ENCODE assay signal across 18 cellular contexts in genomic region chr20:10686356-10687169, GRCh38. TPM values are rescaled to one million over a fixed set of nuclear protein-coding genes. Genes with fewer than 3 reads are reported as not detected.
DNase-seq lines count a peak whose midpoint lies in the region; ATAC-seq, FAIRE-seq and TF ChIP-seq lines count a peak whose summit lies in the region.
"Had no signal": no experiment of that assay in that cellular context is flagged by ENCODE, and none has a peak within 500 bp of the region (broad histone marks: within the 10 kb centered on the region; RNA-seq: fewer than 3 reads in every experiment).

No MANE protein-coding gene starts in this region.

- H3K36me3 Mint-ChIP-seq in GM23338 (ENCODE audit: low read depth) (no peaks in the 10 kb centered on the region), WTC11 (no peaks in the 10 kb centered on the region), progenitor cell of endocrine pancreas (ENCODE audit: insufficient read depth) (no peaks in the 10 kb centered on the region)
- H3K36me3 Mint-ChIP-seq: CD14-positive monocyte had no signal

- no peaks in the 10 kb centered on the region for H3K79me2 ChIP-seq in GM23338 (replicated peaks; ENCODE audit: insufficient read depth)

- no peak overlapping the region for H3K4me2 ChIP-seq in GM23338
- H3K4me2 ChIP-seq: KMS-11 had no signal

- CTCF ChIA-PET in WTC11 (lab: Charles Lee) = interaction anchor here (1.0 to 3.1 kb wide), 4 partner anchors 10 to 271 kb away, joined by 3 to 22 read pairs (median 7); partner anchors contain the start of gene JAG1
- CTCF ChIA-PET in HEK293T (lab: Yijun Ruan, JAX) = interaction anchor here (0.8 kb wide), 1 partner anchor 10 kb away, joined by 3 read pairs; no protein-coding TSS in a partner anchor

- H4K20me1 ChIP-seq in GM23338 (replicated peaks; ENCODE audit: insufficient read depth) = no peaks in the 10 kb centered on the region

- DNase-seq in GM23338 (ENCODE audit: low spot score) = no peak
- no peak for DNase-seq in WTC11 (ENCODE audit: low spot score)
- DNase-seq in kidney = peak; percentile 72
- DNase-seq in progenitor cell of endocrine pancreas (ENCODE audit: low spot score, unreplicated experiment) = no peak
- no peak for DNase-seq in HEK293T (ENCODE audit: extremely low spot score)
- DNase-seq in adrenal gland = no peak
- no peak for DNase-seq in NCI-H1105 treated with DMSO at 0.1 percent for 48 hours (lab: John Stamatoyannopoulos, UW)
- DNase-seq: GOT3; HFFc6; MV-4-11; NCI-H69; NK-92 treated with Interleukin-12 subunit alpha and Interleukin-12 subunit beta, amount 100 ng/mL, for 24 hours had no signal

- no peak for FAIRE-seq in kidney (lab: Jason Lieb, UNC)
- FAIRE-seq: G401.6, RCC 7860 had no signal

- POLR2A ChIA-PET in WTC11 (lab: Charles Lee) = no interaction called here
- POLR2A ChIA-PET in HEK293T (lab: Yijun Ruan, JAX) = no interaction called here

- peak overlapping the region; percentile 97 for H2AFZ ChIP-seq in GM23338

- peaks cover 13% of the 10 kb centered on the region for H3K9me2 ChIP-seq in GM23338 (ENCODE audit: insufficient read depth)

- no peak overlapping the region for H3K9ac ChIP-seq in kidney (ENCODE audit: low read length in 2 of 2)
- H3K9ac ChIP-seq: KMS-11 had no signal

- no peak for TF ChIP-seq CTCF in GM23338 (conservative IDR thresholded peaks at IDR 0.05; ENCODE audit: low read depth in 2 of 2)
- TF ChIP-seq CTCF in WTC11 (IDR thresholded peaks at IDR 0.05) = no peak
- no peak for TF ChIP-seq CTCF in kidney (IDR thresholded peaks at IDR 0.05; ENCODE audit: borderline replicate concordance, extremely low read depth, insufficient read depth)
- TF ChIP-seq CTCF in progenitor cell of endocrine pancreas (IDR thresholded peaks at IDR 0.05; ENCODE audit: unreplicated experiment) = no peak
- TF ChIP-seq CTCF in adrenal gland (IDR thresholded peaks at IDR 0.05) = no peak

- peaks cover 8% of the 10 kb centered on the region; the same call in 1 of the 2 replicates for H3K4me1 ChIP-seq in GM23338 (ENCODE audit: insufficient read depth)
- H3K4me1 ChIP-seq in kidney (ENCODE audit: control insufficient read depth in 1 of 2, insufficient read depth in 1 of 2, low read depth in 1 of 2, low read length in 2 of 2) = peaks cover 0 to 3% of the 10 kb centered on the region in 2 donors
- no peaks in the 10 kb centered on the region for H3K4me1 ChIP-seq in adrenal gland (replicated peaks in 1 of 2)

- peak; percentile 45; the same call in 2 of the 3 replicates for ATAC-seq in GM23338
- ATAC-seq in WTC11 = peak; percentile 36
- ATAC-seq in GM21381 (IDR thresholded peaks at IDR 0.05; ENCODE audit: unreplicated experiment) = no peak
- ATAC-seq: Right ventricle myocardium inferior had no signal

- H3K4me1 Mint-ChIP-seq in GM23338 (peaks cover 10% of the 10 kb centered on the region; the same call in 2 of the 3 replicates), WTC11 (peaks cover 12% of the 10 kb centered on the region), progenitor cell of endocrine pancreas (ENCODE audit: low read depth) (peaks cover 4% of the 10 kb centered on the region)
- H3K4me1 Mint-ChIP-seq: CD14-positive monocyte had no signal

- TF ChIP-seq POLR2A in adrenal gland (IDR thresholded peaks at IDR 0.05) = no peak

- H3K36me3 ChIP-seq in GM23338 (ENCODE audit: insufficient read depth) = no peaks in the 10 kb centered on the region
- no peaks in the 10 kb centered on the region for H3K36me3 ChIP-seq in kidney (ENCODE audit: control insufficient read depth in 1 of 2, insufficient read depth in 2 of 2, low read length in 2 of 2)
- no peaks in the 10 kb centered on the region for H3K36me3 ChIP-seq in adrenal gland (replicated peaks in 1 of 2)

- H3K9me3 ChIP-seq in kidney (ENCODE audit: control insufficient read depth in 1 of 2, low read length in 2 of 2) = no peaks in the 10 kb centered on the region
- H3K9me3 ChIP-seq in adrenal gland (replicated peaks in 1 of 3) = no peaks in the 10 kb centered on the region

- H3K27ac ChIP-seq in GM23338 (ENCODE audit: low read depth) (no peak overlapping the region), kidney (ENCODE audit: low read depth in 2 of 2, low read length in 2 of 2) (peak overlapping the region in 1 of 2 donors; percentile 35), adrenal gland (no peak overlapping the region)
- H3K27ac ChIP-seq: KMS-11 had no signal

- H3F3A ChIP-seq in GM23338 (replicated peaks; ENCODE audit: low read depth) = no peaks in the 10 kb centered on the region

- H3K4me3 Mint-ChIP-seq in GM23338 (no peak overlapping the region), WTC11 (no peak overlapping the region), progenitor cell of endocrine pancreas (ENCODE audit: low read depth) (no peak overlapping the region)
- H3K4me3 Mint-ChIP-seq: CD14-positive monocyte, HFFc6 had no signal

- no peaks in the 10 kb centered on the region for H3K9me3 Mint-ChIP-seq in GM23338
- H3K9me3 Mint-ChIP-seq in WTC11 = no peaks in the 10 kb centered on the region
- no peaks in the 10 kb centered on the region for H3K9me3 Mint-ChIP-seq in progenitor cell of endocrine pancreas (ENCODE audit: low read depth)
- H3K9me3 Mint-ChIP-seq: CD14-positive monocyte, HFFc6 had no signal

- no peaks in the 10 kb centered on the region for H3K27me3 ChIP-seq in GM23338 (ENCODE audit: insufficient read depth)
- H3K27me3 ChIP-seq in adrenal gland = no peaks in the 10 kb centered on the region

- H3K27me3 Mint-ChIP-seq in GM23338 (ENCODE audit: insufficient read depth, low read depth, poor library complexity) (peaks cover 2% of the 10 kb centered on the region), WTC11 (ENCODE audit: low read depth) (no peaks in the 10 kb centered on the region), progenitor cell of endocrine pancreas (peaks cover 2% of the 10 kb centered on the region)

- intact Hi-C loops in kidney (cut with DNase I) (no loop called here), adrenal gland (cut with DNase I) (no loop called here)

- H3K27ac Mint-ChIP-seq in GM23338 (no peak overlapping the region), WTC11 (no peak overlapping the region), progenitor cell of endocrine pancreas (peak overlapping the region; percentile 30)
- H3K27ac Mint-ChIP-seq: HFFc6 had no signal

- H3K4me3 ChIP-seq in GM23338 (no peak overlapping the region), kidney (ENCODE audit: low read length in 2 of 2) (no peak overlapping the region), adrenal gland (no peak overlapping the region)

- 91 to 94% (median 92%) methylated on average over 14 of the region's 14 CpGs for WGBS in adrenal gland, 4 donors

TF ChIP-seq in GM23338, 12 proteins besides CTCF, POLR2A, EP300 and RAD21 (continues in another document):
- no peak for TF ChIP-seq ZNF114 (CRISPR knock-in tag; IDR thresholded peaks at IDR 0.05)

TF ChIP-seq in WTC11, 78 proteins besides CTCF, POLR2A, EP300 and RAD21 (continues in another document):
- TF ChIP-seq PRRX2 (CRISPR knock-in tag; IDR thresholded peaks at IDR 0.05) = no peak
- no peak for TF ChIP-seq PREB (CRISPR knock-in tag; IDR thresholded peaks at IDR 0.05; ENCODE audit: borderline replicate concordance)
- no peak for TF ChIP-seq IRF1 (CRISPR knock-in tag; IDR thresholded peaks at IDR 0.05)
- no peak for TF ChIP-seq MXD4 (CRISPR knock-in tag; IDR thresholded peaks at IDR 0.05; ENCODE audit: borderline replicate concordance)
- TF ChIP-seq OVOL2 (CRISPR knock-in tag; IDR thresholded peaks at IDR 0.05; ENCODE audit: borderline replicate concordance) = no peak

TF ChIP-seq in HEK293T, 16 proteins besides CTCF, POLR2A, EP300 and RAD21:
- TF ChIP-seq PKNOX1 (IDR thresholded peaks at IDR 0.05) (no peak), NFRKB (IDR thresholded peaks at IDR 0.05) (no peak), FOXK2 (IDR thresholded peaks at IDR 0.05) (no peak), ELF4 (IDR thresholded peaks at IDR 0.05) (no peak), L3MBTL2 (conservative IDR thresholded peaks at IDR 0.05) (no peak), SP1 (IDR thresholded peaks at IDR 0.05) (no peak), LEF1 (IDR thresholded peaks at IDR 0.05; ENCODE audit: borderline replicate concordance) (no peak), ARNT (IDR thresholded peaks at IDR 0.05) (no peak), FOXM1 (IDR thresholded peaks at IDR 0.05; ENCODE audit: borderline replicate concordance) (no peak), SUZ12 (IDR thresholded peaks at IDR 0.05) (no peak), ZNF384 (IDR thresholded peaks at IDR 0.05) (no peak), CTBP1 (IDR thresholded peaks at IDR 0.05; ENCODE audit: borderline replicate concordance) (no peak), BHLHE40 (IDR thresholded peaks at IDR 0.05; ENCODE audit: borderline replicate concordance) (no peak), HDGF (IDR thresholded peaks at IDR 0.05; ENCODE audit: borderline replicate concordance) (no peak), TARDBP (IDR thresholded peaks at IDR 0.05) (no peak), FOXA1 (IDR thresholded peaks at IDR 0.05) (no peak)
TF ChIP-seq in HEK293T: peak in this region for 0.

RNA-seq across cellular contexts. Expression of gene JAG1, which starts 12.8 kb away (rescaled TPM):
- 42.0 and 46.5 TPM in 2 replicates for total RNA-seq in GM23338 (2014; rRNA removed; shearing (Covaris generic))
- polyA plus RNA-seq in GM23338 (2016; fragmentation: Nextera tagmentation; extraction: Ambion mirVana) = 7.1 and 9.7 TPM in 2 replicates
- total RNA-seq in WTC11 (2021) = 38.3 to 45.2 TPM (median 41.6 TPM) in 3 replicates
- 132 TPM for total RNA-seq in kidney
- 18.0 TPM for polyA plus RNA-seq in kidney (ENCODE audit: insufficient read depth, low read depth, low replicate concordance)
- total RNA-seq in progenitor cell of endocrine pancreas = 260 and 277 TPM in 2 replicates
- 10 to 100 TPM in 6 of 8 donors, 1 to 10 TPM in 2; 7.9 to 22.0 (median 16.0) TPM for total RNA-seq in adrenal gland
- 1 to 10 TPM; 6.8 to 8.5 (median 7.9) TPM for polyA plus RNA-seq in adrenal gland
